ENCODE assay signal across 10 cellular contexts in genomic region chr5:16673241-16673998, GRCh38. TPM values are rescaled to one million over a fixed set of nuclear protein-coding genes. Genes with fewer than 3 reads are reported as not detected.
DNase-seq lines count a peak whose midpoint lies in the region; ATAC-seq and TF ChIP-seq lines count a peak whose summit lies in the region.
"Had no signal": no experiment of that assay in that cellular context is flagged by ENCODE, and none has a peak within 500 bp of the region (broad histone marks: within the 10 kb centered on the region; RNA-seq: fewer than 3 reads in every experiment).

No MANE protein-coding gene starts in this region.

- 0 out of 2 replicates have a peak, but pooled peaks cover 3% of the 10 kb centered on the region for H3K79me2 ChIP-seq in GM23338 (replicated peaks; ENCODE audit: insufficient read depth)

- no peak for DNase-seq in GM23338 (ENCODE audit: low spot score)
- DNase-seq in NCI-H2171 (lab: John Stamatoyannopoulos, UW): peak; percentile 62
- peak; percentile 31 for DNase-seq in activated naive CD4-positive, alpha-beta T cell treated with anti-CD3 and anti-CD28 coated beads, Interleukin-2, amount 50 U/mL, for 16 hours
- DNase-seq in germinal center (ENCODE audit: low spot score): no peak
- DNase-seq in left ventricle myocardium superior: no peak

- no peaks in the 10 kb centered on the region for H3K9me2 ChIP-seq in GM23338 (ENCODE audit: insufficient read depth)

- 0 out of 2 replicates have a peak, but pooled peaks cover 22% of the 10 kb centered on the region for H3F3A ChIP-seq in GM23338 (replicated peaks; ENCODE audit: low read depth)

- no peak overlapping the region for H3K27ac Mint-ChIP-seq in GM23338
- H3K27ac Mint-ChIP-seq in nephron: peak overlapping the region in 2 of 3 experiments; percentile 26 to 70
- H3K27ac Mint-ChIP-seq: dendritic cell treated with granulocyte-macrophage colony-stimulating factor and Interleukin-4, amounts not matched to agents 40 ng/mL and 50 ng/mL, for 4 days; neural progenitor cell had no signal

- H3K27ac ChIP-seq in GM23338 (ENCODE audit: low read depth): peak overlapping the region; percentile 55; the same call in 1 of the 2 replicates
- H3K27ac ChIP-seq: neural progenitor cell had no signal

- no peaks in the 10 kb centered on the region for H3K4me1 ChIP-seq in GM23338 (ENCODE audit: insufficient read depth)
- H3K4me1 ChIP-seq: neural progenitor cell had no signal

- no peaks in the 10 kb centered on the region for H3K27me3 ChIP-seq in GM23338 (ENCODE audit: insufficient read depth)
- H3K27me3 ChIP-seq: neural progenitor cell had no signal

- H3K27me3 Mint-ChIP-seq in GM23338 (ENCODE audit: insufficient read depth, low read depth, poor library complexity) (no peaks in the 10 kb centered on the region), nephron (ENCODE audit: low read depth) (no peaks in the 10 kb centered on the region)
- H3K27me3 Mint-ChIP-seq: dendritic cell treated with granulocyte-macrophage colony-stimulating factor and Interleukin-4, amounts not matched to agents 40 ng/mL and 50 ng/mL, for 4 days had no signal

- H3K4me2 ChIP-seq in GM23338: no peak overlapping the region
- H3K4me2 ChIP-seq: neural progenitor cell had no signal

- H2AFZ ChIP-seq in GM23338: no peak overlapping the region
- H2AFZ ChIP-seq: neural progenitor cell had no signal

- H3K4me1 Mint-ChIP-seq in GM23338: no peaks in the 10 kb centered on the region
- H3K4me1 Mint-ChIP-seq in nephron: peaks cover 47% of the 10 kb centered on the region
- H3K4me1 Mint-ChIP-seq: neural progenitor cell had no signal

- no peaks in the 10 kb centered on the region; the same call in none of the 2 replicates for H4K20me1 ChIP-seq in GM23338 (replicated peaks; ENCODE audit: insufficient read depth)

- H3K36me3 Mint-ChIP-seq in GM23338 (ENCODE audit: low read depth) (peaks cover 96% of the 10 kb centered on the region), nephron (ENCODE audit: low read depth) (peaks cover 70% of the 10 kb centered on the region)

- no peak overlapping the region for H3K4me3 ChIP-seq in GM23338
- H3K4me3 ChIP-seq: neural progenitor cell had no signal

- H3K36me3 ChIP-seq in GM23338 (ENCODE audit: insufficient read depth): peaks cover 95% of the 10 kb centered on the region

- intact Hi-C loops in left ventricle myocardium superior (cut with micrococcal nuclease): no loop called here

- H3K4me3 Mint-ChIP-seq in GM23338: no peak overlapping the region
- H3K4me3 Mint-ChIP-seq in nephron: peak overlapping the region in 1 of 3 experiments; percentile 1
- H3K4me3 Mint-ChIP-seq: dendritic cell treated with granulocyte-macrophage colony-stimulating factor and Interleukin-4, amounts not matched to agents 40 ng/mL and 50 ng/mL, for 4 days; neural progenitor cell had no signal

- H3K9me3 Mint-ChIP-seq in GM23338: no peaks in the 10 kb centered on the region
- no peaks in the 10 kb centered on the region for H3K9me3 Mint-ChIP-seq in nephron
- H3K9me3 Mint-ChIP-seq: dendritic cell treated with granulocyte-macrophage colony-stimulating factor and Interleukin-4, amounts not matched to agents 40 ng/mL and 50 ng/mL, for 4 days; neural progenitor cell had no signal

- no peak for TF ChIP-seq CTCF in GM23338 (conservative IDR thresholded peaks at IDR 0.05; ENCODE audit: low read depth in 2 of 2)
- no peak for TF ChIP-seq CTCF in nephron (IDR thresholded peaks at IDR 0.05; ENCODE audit: unreplicated experiment in 3 of 3)

- ATAC-seq in GM23338 (no peak), GM19351 (IDR thresholded peaks at IDR 0.05; ENCODE audit: unreplicated experiment) (no peak), left ventricle myocardium superior (no peak), GM21423 (IDR thresholded peaks at IDR 0.05; ENCODE audit: unreplicated experiment) (no peak)

TF ChIP-seq in GM23338, 12 proteins besides CTCF, POLR2A, EP300 and RAD21 (continues in another document):
- TF ChIP-seq EZH2 (IDR thresholded peaks at IDR 0.05; ENCODE audit: low read depth, unreplicated experiment) (no peak), ZNF462 (CRISPR knock-in tag; IDR thresholded peaks at IDR 0.05) (no peak), ZNF114 (CRISPR knock-in tag; IDR thresholded peaks at IDR 0.05) (no peak), NANOG (IDR thresholded peaks at IDR 0.05; ENCODE audit: borderline replicate concordance) (no peak), STAT1 (IDR thresholded peaks at IDR 0.05; ENCODE audit: unreplicated experiment) (no peak), ZNF331 (CRISPR knock-in tag; IDR thresholded peaks at IDR 0.05; ENCODE audit: low read depth) (no peak), CREB1 (CRISPR knock-in tag; IDR thresholded peaks at IDR 0.05; ENCODE audit: low read depth) (no peak), EZH2phosphoT487 (IDR thresholded peaks at IDR 0.05; ENCODE audit: unreplicated experiment) (no peak), JUNB (IDR thresholded peaks at IDR 0.05; ENCODE audit: unreplicated experiment) (no peak), POLR2AphosphoS5 (IDR thresholded peaks at IDR 0.05; ENCODE audit: low read depth) (no peak), ETS1 (IDR thresholded peaks at IDR 0.05) (no peak)

RNA-seq across cellular contexts. Expression of gene RETREG1, which starts 56.6 kb away (rescaled TPM):
- 2.2 and 2.3 TPM in 2 replicates for total RNA-seq in GM23338 (2014; rRNA removed; shearing (Covaris generic))
- polyA plus RNA-seq in GM23338 (2016; fragmentation: Nextera tagmentation; extraction: Ambion mirVana): 3.6 and 3.8 TPM in 2 replicates
- 202 TPM for total RNA-seq in left ventricle myocardium superior

Comparison
In these comparisons a context has a peak if more than half of its experiments do, and no peak if none do; other contexts are left out.
1. DNase-seq: peak in NCI-H2171 (single experiment) and activated naive CD4-positive, alpha-beta T cell treated with anti-CD3 and anti-CD28 coated beads, Interleukin-2, amount 50 U/mL, for 16 hours (single experiment); none in GM23338 (single experiment), germinal center (single experiment) and left ventricle myocardium superior (single experiment).
2. RNA of gene RETREG1, which starts 56.6 kb away (total RNA-seq): 202 TPM in left ventricle myocardium superior (single experiment); 2.2 to 2.3 TPM in GM23338; every median in the first group is over 10 times any median in the second.